ENCODE assay signal across 8 cellular contexts in the genomic region with DNA sequence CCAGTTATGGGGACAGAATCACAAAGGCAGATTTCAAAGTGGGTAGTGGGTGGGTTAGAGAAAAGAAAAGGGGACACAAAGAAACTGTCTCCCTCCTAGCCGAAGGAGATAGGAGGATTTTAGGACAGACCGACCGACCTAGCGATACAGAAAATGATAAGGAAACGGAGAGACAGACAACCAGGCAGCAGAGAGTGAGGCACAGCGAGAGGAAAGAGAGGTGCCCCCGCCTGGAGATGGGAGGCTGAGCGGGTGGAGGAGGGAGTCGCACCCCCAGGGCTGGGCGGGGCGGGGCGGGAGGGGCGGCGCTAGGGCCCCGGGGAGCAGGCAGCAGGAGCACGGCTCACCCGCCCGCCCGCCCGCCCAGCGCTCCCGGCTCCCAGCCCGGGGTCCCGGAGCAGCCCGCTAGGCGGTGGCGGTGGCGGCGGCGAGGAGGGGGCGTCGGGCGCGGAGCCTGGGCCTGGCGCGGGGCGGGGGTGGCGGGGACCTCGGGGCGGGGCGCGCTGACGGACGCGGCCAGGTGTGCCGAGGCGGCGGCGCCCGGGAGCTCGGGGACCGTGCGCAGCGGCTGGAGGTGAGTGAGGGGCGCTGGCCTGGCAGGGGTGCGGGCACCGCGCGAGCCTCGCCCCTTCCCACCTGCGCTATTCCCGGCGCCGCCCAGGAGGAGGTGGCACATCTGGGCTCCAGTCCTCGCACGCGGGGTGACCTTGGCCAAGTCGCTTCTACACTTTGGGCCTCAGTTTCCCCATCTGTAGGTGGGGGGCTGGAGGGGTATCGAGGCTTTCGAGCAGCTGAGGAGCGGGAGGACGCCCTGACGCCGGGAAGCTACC. TPM values are rescaled to one million over a fixed set of nuclear protein-coding genes. Genes with fewer than 3 reads are reported as not detected.
DNase-seq lines count a peak whose midpoint lies in the region.

No MANE protein-coding gene starts in this region.

- H3K9me3 ChIP-seq in trophoblast cell (ENCODE audit: insufficient read depth, low read depth, low read length), result no peaks in the 10 kb centered on the region

- H3K79me1 ChIP-seq in trophoblast cell (ENCODE audit: low read length), result peaks cover 10% of the 10 kb centered on the region

- H3K27me3 ChIP-seq in trophoblast cell (ENCODE audit: insufficient read depth, low read length), result peaks cover 7% of the 10 kb centered on the region

- H4K12ac ChIP-seq in trophoblast cell (ENCODE audit: low read depth, low read length), result peak overlapping the region; percentile 79

- no peaks in the 10 kb centered on the region for H3K36me3 ChIP-seq in trophoblast cell (ENCODE audit: control insufficient read depth in 1 of 2, insufficient read depth in 2 of 2, low read length in 2 of 2)

- H3K4me1 ChIP-seq in trophoblast cell (ENCODE audit: control insufficient read depth in 1 of 2, insufficient read depth in 2 of 2, low read length in 2 of 2), result peaks cover 11 to 16% of the 10 kb centered on the region in 2 experiments

- H2BK12ac ChIP-seq in trophoblast cell (ENCODE audit: low read length), result peak overlapping the region; percentile 41

- H3K14ac ChIP-seq in trophoblast cell (ENCODE audit: low read length), result peak overlapping the region; percentile 95

- peak overlapping the region; percentile 82 for H4K8ac ChIP-seq in trophoblast cell (ENCODE audit: low read depth, low read length)

- peak overlapping the region; percentile 4 for H2AFZ ChIP-seq in trophoblast cell (ENCODE audit: insufficient read depth, low read length, poor library complexity)

- no peak overlapping the region for H3K27ac ChIP-seq in trophoblast cell (ENCODE audit: low read depth, low read length)

- peak; percentile 22 for DNase-seq in activated CD8-positive, alpha-beta memory T cell treated with anti-CD3 and anti-CD28 coated beads, Interleukin-2, amount 50 U/mL, for 4 hours
- DNase-seq in activated CD8-positive, alpha-beta memory T cell treated with anti-CD3 and anti-CD28 coated beads for 24 hours, result no peak
- peak; percentile 13 to 14 for DNase-seq in Kasumi-1 (lab: John Stamatoyannopoulos, UW)
- peak; percentile 6 for DNase-seq in activated effector memory CD4-positive, alpha-beta T cell treated with Interleukin-2 at 50 U/mL for 16 hours
- DNase-seq in glomerular visceral epithelial cell (ENCODE audit: extremely low spot score), result peak; percentile 47
- DNase-seq in trophoblast cell, result no peak
- DNase-seq in OCI-M1 (lab: John Stamatoyannopoulos, UW), result no peak
- no peak for DNase-seq in NCI-H187 (lab: John Stamatoyannopoulos, UW)

- H2AK5ac ChIP-seq in trophoblast cell (ENCODE audit: low read length), result peak overlapping the region; percentile 78

- H3K9ac ChIP-seq in trophoblast cell (ENCODE audit: low read length), result no peak overlapping the region

- peak overlapping the region; percentile 40 for H3K18ac ChIP-seq in trophoblast cell (ENCODE audit: low read length)

- H4K91ac ChIP-seq in trophoblast cell (ENCODE audit: low read depth, low read length), result peak overlapping the region; percentile 72

- peak overlapping the region; percentile 0 for H3K4ac ChIP-seq in trophoblast cell (ENCODE audit: low read depth, low read length)

- peaks cover 3% of the 10 kb centered on the region for H3K79me2 ChIP-seq in trophoblast cell (ENCODE audit: control insufficient read depth, insufficient read depth, low read length, poor library complexity)

- no CpG with 5 or more reads among the region's 74 CpGs for WGBS in trophoblast cell (ENCODE audit: extremely low coverage, insufficient coverage, insufficient read length)

- peak overlapping the region; percentile 34 for H2BK120ac ChIP-seq in trophoblast cell (ENCODE audit: insufficient read depth, low read length, poor library complexity)

- H3K4me2 ChIP-seq in trophoblast cell (ENCODE audit: low read length), result peak overlapping the region; percentile 86

- H3K4me3 ChIP-seq in trophoblast cell (ENCODE audit: low read depth, low read length), result peak overlapping the region; percentile 73

- no peak overlapping the region for H2BK5ac ChIP-seq in trophoblast cell (ENCODE audit: low read depth, low read length, poor library complexity)

- H3K23ac ChIP-seq in trophoblast cell (ENCODE audit: low read length), result no peak overlapping the region

RNA-seq across cellular contexts. Expression of a gene that starts 15.9 kb away (rescaled TPM):
- 52.3 and 58.9 TPM in 2 replicates for polyA plus RNA-seq in trophoblast cell (2013)

RNA-seq across cellular contexts. Expression of a gene that starts 36.5 kb away (rescaled TPM):
- polyA plus RNA-seq in trophoblast cell (2013), result 9.5 and 10.0 TPM in 2 replicates

Comparison
In these comparisons a context has a peak if more than half of its experiments do, and no peak if none do; other contexts are left out.
1. DNase-seq: peak in activated CD8-positive, alpha-beta memory T cell treated with anti-CD3 and anti-CD28 coated beads, Interleukin-2, amount 50 U/mL, for 4 hours (single experiment), Kasumi-1 (2 of 2), activated effector memory CD4-positive, alpha-beta T cell treated with Interleukin-2 at 50 U/mL for 16 hours (single experiment) and glomerular visceral epithelial cell (single experiment); none in activated CD8-positive, alpha-beta memory T cell treated with anti-CD3 and anti-CD28 coated beads for 24 hours (single experiment), trophoblast cell (0 of 2), OCI-M1 (single experiment) and NCI-H187 (0 of 2).